Comparison of ENCODE assay signal across 1 cellular context in genomic region chr20:11777387-11777786, GRCh38.
TF ChIP-seq lines count a peak whose summit lies in the region.

No MANE protein-coding gene starts in this region.

TF ChIP-seq in endothelial cell of umbilical vein, 7 proteins besides CTCF, POLR2A, EP300 and RAD21:
- TF ChIP-seq MYC (IDR thresholded peaks at IDR 0.05; ENCODE audit: low read depth, low read length): no peak
- TF ChIP-seq FOS (IDR thresholded peaks at IDR 0.05; ENCODE audit: borderline replicate concordance, insufficient read depth, low read length): no peak
- TF ChIP-seq POLR2AphosphoS5 (IDR thresholded peaks at IDR 0.05; ENCODE audit: insufficient read depth, low read depth, low read length): no peak
- TF ChIP-seq GATA2 (IDR thresholded peaks at IDR 0.05; ENCODE audit: insufficient read depth, insufficient read length, low read depth, low read length): no peak
- TF ChIP-seq MAX (IDR thresholded peaks at IDR 0.05; ENCODE audit: insufficient read depth, insufficient read length): no peak
- TF ChIP-seq EZH2 (IDR thresholded peaks at IDR 0.05; ENCODE audit: borderline replicate concordance, low read depth, low read length, severe bottlenecking): no peak
- TF ChIP-seq JUN (IDR thresholded peaks at IDR 0.05; ENCODE audit: borderline replicate concordance, insufficient read depth, insufficient read length, low read depth): no peak
